Comparison of ENCODE assay signal across 1 cellular context in the genomic region with DNA sequence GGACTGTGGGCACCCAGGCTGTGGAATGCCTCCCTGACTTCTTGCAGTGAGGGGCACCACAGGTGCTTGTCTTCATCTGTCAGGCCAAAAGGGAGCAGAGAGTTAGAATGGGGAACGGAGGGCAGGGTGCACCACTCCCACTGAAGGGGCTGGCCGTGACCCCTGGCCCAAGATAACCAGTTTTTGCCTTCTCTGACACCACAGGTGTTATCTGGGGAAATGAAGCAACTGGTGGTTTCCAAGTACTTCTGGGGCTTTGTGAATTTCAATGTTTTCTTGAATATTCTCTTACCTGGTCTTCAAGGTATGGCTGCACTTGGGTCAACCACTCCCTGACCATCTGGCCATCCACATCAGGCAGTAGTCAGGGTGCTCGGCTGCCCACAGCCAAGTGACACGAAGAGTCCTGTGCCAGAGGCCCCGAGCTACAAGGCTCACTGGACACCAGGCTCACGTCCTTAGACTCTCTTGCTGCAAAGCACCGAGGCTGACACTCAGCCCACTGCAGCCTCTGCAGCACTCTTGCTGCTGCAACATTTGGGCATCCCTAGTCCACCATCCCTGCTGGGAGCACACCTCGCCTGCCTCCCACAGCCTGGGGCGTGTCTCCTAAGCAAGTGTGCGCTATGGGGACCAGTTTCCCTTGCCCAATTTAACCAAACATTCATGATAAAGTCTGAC.
TF ChIP-seq lines count a peak whose summit lies in the region.

No MANE protein-coding gene starts in this region.

TF ChIP-seq in IMR-90, 13 proteins besides CTCF, POLR2A, EP300 and RAD21 (continued from another document):
- TF ChIP-seq, protein P1, sequence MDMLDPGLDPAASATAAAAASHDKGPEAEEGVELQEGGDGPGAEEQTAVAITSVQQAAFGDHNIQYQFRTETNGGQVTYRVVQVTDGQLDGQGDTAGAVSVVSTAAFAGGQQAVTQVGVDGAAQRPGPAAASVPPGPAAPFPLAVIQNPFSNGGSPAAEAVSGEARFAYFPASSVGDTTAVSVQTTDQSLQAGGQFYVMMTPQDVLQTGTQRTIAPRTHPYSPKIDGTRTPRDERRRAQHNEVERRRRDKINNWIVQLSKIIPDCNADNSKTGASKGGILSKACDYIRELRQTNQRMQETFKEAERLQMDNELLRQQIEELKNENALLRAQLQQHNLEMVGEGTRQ (IDR thresholded peaks at IDR 0.05; ENCODE audit: low read depth, low read length): no peak
- TF ChIP-seq MXI1 (IDR thresholded peaks at IDR 0.05; ENCODE audit: borderline replicate concordance, low read depth, low read length): no peak
- no peak for TF ChIP-seq CEBPB (IDR thresholded peaks at IDR 0.05; ENCODE audit: low read depth, low read length)
- TF ChIP-seq RCOR1 (IDR thresholded peaks at IDR 0.05; ENCODE audit: insufficient replicate concordance, low read length): no peak
- no peak for TF ChIP-seq CHD1 (IDR thresholded peaks at IDR 0.05; ENCODE audit: low read depth, low read length)
